1 cellular context compared by ENCODE assay signal in genomic region chrX:36856849-36857248, GRCh38.
TF ChIP-seq lines count a peak whose summit lies in the region.

No MANE protein-coding gene starts in this region.

TF ChIP-seq in liver, 16 proteins besides CTCF, POLR2A, EP300 and RAD21 (continued from another document):
- TF ChIP-seq SP1 (IDR thresholded peaks at IDR 0.05) = no peak
- no peak for TF ChIP-seq TAF1 (conservative IDR thresholded peaks at IDR 0.05)
- TF ChIP-seq HNF4G (IDR thresholded peaks at IDR 0.05) = no peak
